32 cellular contexts compared by ENCODE assay signal in the genomic region with DNA sequence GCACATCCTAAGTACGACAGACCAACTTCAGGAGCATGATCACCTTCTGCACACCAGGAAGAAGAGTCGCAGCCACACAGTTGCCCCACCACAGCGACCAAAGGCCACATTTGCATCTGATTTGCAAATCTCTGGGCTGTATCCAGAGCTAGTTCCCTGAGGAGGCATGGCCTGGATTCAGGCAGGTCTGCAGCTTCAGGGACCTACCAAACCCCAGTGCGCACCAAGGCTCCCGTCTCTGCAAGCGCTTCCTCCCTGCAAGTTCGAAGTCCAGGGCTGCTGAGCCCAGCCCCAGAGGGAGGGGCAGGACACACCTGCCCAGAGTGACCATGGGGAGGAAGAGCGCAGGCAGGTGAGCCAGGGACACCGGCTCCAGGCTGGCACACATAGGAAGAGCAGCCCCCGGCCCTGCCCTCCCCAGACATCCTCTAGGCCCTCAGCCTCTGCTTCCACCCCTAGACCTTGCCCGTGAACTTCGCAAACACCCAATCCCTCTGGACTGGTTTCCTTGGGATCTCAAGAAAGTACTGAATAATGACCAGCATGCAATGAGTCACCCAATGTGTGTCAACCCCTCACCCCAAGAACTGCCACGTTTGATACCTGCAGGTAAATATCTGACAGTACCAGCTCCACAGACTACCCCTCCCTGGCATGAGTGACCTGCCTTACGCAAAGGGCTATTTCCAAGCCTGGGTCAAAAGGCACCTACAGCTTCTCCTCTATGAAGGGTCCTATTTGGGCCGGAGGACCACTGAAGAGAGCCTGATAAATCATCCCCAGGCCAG. TPM values are rescaled to one million over a fixed set of nuclear protein-coding genes. Genes with fewer than 3 reads are reported as not detected.
DNase-seq lines count a peak whose midpoint lies in the region; ATAC-seq and TF ChIP-seq lines count a peak whose summit lies in the region.
"Had no signal": no experiment of that assay in that cellular context is flagged by ENCODE, and none has a peak within 500 bp of the region (broad histone marks: within the 10 kb centered on the region; RNA-seq: fewer than 3 reads in every experiment).

No MANE protein-coding gene starts in this region.

- no peaks in the 10 kb centered on the region for H3K27me3 ChIP-seq in PC-3 (ENCODE audit: low read length)
- no peaks in the 10 kb centered on the region for H3K27me3 ChIP-seq in hepatocyte
- H3K27me3 ChIP-seq in neuronal stem cell (ENCODE audit: control insufficient read depth in 3 of 3, insufficient read depth in 3 of 3, low read depth in 1 of 3, low read length in 3 of 3): peaks cover 0 to 20% (median 0%) of the 10 kb centered on the region in 3 experiments
- H3K27me3 ChIP-seq: left lung, MG63, sigmoid colon, tibial artery had no signal

- H2BK5ac ChIP-seq in neuronal stem cell (ENCODE audit: low read length): no peak overlapping the region

- peak overlapping the region; percentile 48 for H2BK120ac ChIP-seq in neuronal stem cell (ENCODE audit: low read depth, low read length)

- H4K20me1 ChIP-seq in PC-3 (ENCODE audit: low read length): no peaks in the 10 kb centered on the region
- H4K20me1 ChIP-seq in hepatocyte (ENCODE audit: insufficient read depth, poor library complexity, severe bottlenecking): no peaks in the 10 kb centered on the region

- no peak overlapping the region for H3K14ac ChIP-seq in neuronal stem cell (ENCODE audit: low read length)

- BruUV-seq in PC-3 (replicated peaks; lab: Mats Ljungman, UMichigan): no TSS peak

- CTCF ChIA-PET in PC-3 (lab: Charles Lee): no interaction called here

- peak overlapping the region; percentile 48 for H2BK12ac ChIP-seq in neuronal stem cell (ENCODE audit: low read length)

- H3K4ac ChIP-seq in neuronal stem cell (ENCODE audit: low read length): no peak overlapping the region

- intact Hi-C loops in PC-3 (cut with micrococcal nuclease): loop anchor here (2.0 kb wide), 1 partner anchor 19 kb away; no protein-coding TSS in a partner anchor

- H4K91ac ChIP-seq in neuronal stem cell (ENCODE audit: low read depth, low read length, poor library complexity): no peak overlapping the region

- no peak overlapping the region for H3K9ac ChIP-seq in PC-3 (ENCODE audit: low read length)
- no peak overlapping the region for H3K9ac ChIP-seq in neuronal stem cell (ENCODE audit: low read depth, low read length, poor library complexity)

- POLR2A ChIA-PET in PC-3 (lab: Charles Lee; ENCODE audit: unreplicated experiment): no interaction called here

- H4K8ac ChIP-seq in neuronal stem cell (ENCODE audit: low read depth, low read length): no peak overlapping the region

- no peak overlapping the region for H2AFZ ChIP-seq in PC-3 (ENCODE audit: low read length)
- H2AFZ ChIP-seq in hepatocyte: no peak overlapping the region
- no peak overlapping the region for H2AFZ ChIP-seq in neuronal stem cell (ENCODE audit: low read length)

- H3K23ac ChIP-seq in neuronal stem cell (ENCODE audit: low read depth, low read length, poor library complexity): peak overlapping the region; percentile 32

- H3K79me2 ChIP-seq in PC-3 (ENCODE audit: low read length) (no peaks in the 10 kb centered on the region), hepatocyte (no peaks in the 10 kb centered on the region)

- peak; percentile 89 for DNase-seq in HT-29 (ENCODE audit: low spot score)
- DNase-seq in PC-3: peak; percentile 25
- DNase-seq in hepatocyte (ENCODE audit: low spot score): peak; percentile 80
- no peak for DNase-seq in neuronal stem cell (ENCODE audit: low spot score)
- no peak for DNase-seq in NCI-H1417 treated with DMSO at 0.1 percent for 48 hours (lab: John Stamatoyannopoulos, UW)
- no peak for DNase-seq in AG20443 (ENCODE audit: low spot score)
- no peak for DNase-seq in GM13976 (ENCODE audit: low spot score)
- DNase-seq: ACHN; activated CD4-positive, alpha-beta T cell treated with anti-CD3 and anti-CD28 coated beads for 48 hours; activated CD8-positive, alpha-beta memory T cell treated with anti-CD3 and anti-CD28 coated beads for 24 hours; activated naive CD4-positive, alpha-beta T cell treated with anti-CD3 and anti-CD28 coated beads, Interleukin-2, amount 50 U/mL, for 16 hours; activated T-cell treated with anti-CD3 and anti-CD28 coated beads for 4 hours; DMS79 treated with DMSO at 0.1 percent for 48 hours; effector memory CD4-positive, alpha-beta T cell; GDM1; GOT3; HFFc6; immature natural killer cell; left lung; mesenchymal stem cell; MG63; naive B cell; NCI-H1417; NCI-H2081; NCI-H2227 treated with DMSO at 0.1 percent for 48 hours; SIG-M5; sigmoid colon; stimulated activated CD4-positive, alpha-beta T cell treated with anti-CD3 and anti-CD28 coated beads, Interleukin-4, amount 100 ng/mL, for 1 hour; tibial artery had no signal

- TF ChIP-seq CTCF in PC-3 (conservative IDR thresholded peaks at IDR 0.05; ENCODE audit: low read depth, low read length): no peak
- no peak for TF ChIP-seq CTCF in hepatocyte (IDR thresholded peaks at IDR 0.05; ENCODE audit: poor library complexity)
- no peak for TF ChIP-seq CTCF in GM13976 (IDR thresholded peaks at IDR 0.05; ENCODE audit: borderline replicate concordance, control extremely low read depth, extremely low read depth, insufficient read depth, missing control alignments)

- ATAC-seq in PC-3: no peak
- ATAC-seq in GM18907 (IDR thresholded peaks at IDR 0.05; ENCODE audit: unreplicated experiment): no peak
- ATAC-seq: K562, left lung had no signal

- H3F3A ChIP-seq in PC-3 (ENCODE audit: low read length, unreplicated experiment): no peaks in the 10 kb centered on the region

- no peak overlapping the region for H3K18ac ChIP-seq in neuronal stem cell (ENCODE audit: low read length)

- peaks cover 6% of the 10 kb centered on the region for H3K79me1 ChIP-seq in neuronal stem cell (ENCODE audit: low read depth, low read length)

- H3K9me2 ChIP-seq in PC-3 (replicated peaks; ENCODE audit: low read length) (no peaks in the 10 kb centered on the region), hepatocyte (replicated peaks; ENCODE audit: insufficient read depth) (no peaks in the 10 kb centered on the region)

- H2AK5ac ChIP-seq in neuronal stem cell (ENCODE audit: low read depth, low read length): peak overlapping the region; percentile 35

- no peaks in the 10 kb centered on the region for H3K36me3 ChIP-seq in PC-3 (ENCODE audit: low read depth, low read length)
- no peaks in the 10 kb centered on the region for H3K36me3 ChIP-seq in hepatocyte (replicated peaks; ENCODE audit: insufficient read depth, low read depth)
- no peaks in the 10 kb centered on the region for H3K36me3 ChIP-seq in neuronal stem cell (replicated peaks in 1 of 2; ENCODE audit: control insufficient read depth in 2 of 2, insufficient read depth in 2 of 2, low read length in 2 of 2)
- H3K36me3 ChIP-seq: left lung, MG63, neutrophil had no signal

- H3K4me3 ChIP-seq in PC-3 (ENCODE audit: low read length) (no peak overlapping the region), hepatocyte (no peak overlapping the region), neuronal stem cell (ENCODE audit: low read length in 2 of 2) (no peak overlapping the region)
- H3K4me3 ChIP-seq: K562, left lung, MG63, sigmoid colon, tibial artery had no signal

- H3K27ac ChIP-seq in PC-3 (ENCODE audit: low read length) (no peak overlapping the region), hepatocyte (peak overlapping the region; percentile 88), neuronal stem cell (replicated peaks; ENCODE audit: low read length) (no peak overlapping the region)
- H3K27ac ChIP-seq: left lung, neutrophil, sigmoid colon, tibial artery had no signal

- no peak overlapping the region for H3K4me2 ChIP-seq in PC-3 (ENCODE audit: low read length)
- peak overlapping the region; percentile 62 for H3K4me2 ChIP-seq in hepatocyte
- H3K4me2 ChIP-seq in neuronal stem cell (ENCODE audit: insufficient read depth, low read length, poor library complexity, severe bottlenecking): no peak overlapping the region

- peak overlapping the region; percentile 16 for H2BK15ac ChIP-seq in neuronal stem cell (ENCODE audit: low read length)

- in situ Hi-C loops in GM13976 (cut with MboI; ENCODE audit: low sequenced_read_pairs, unreplicated experiment): no loop called here

- 60% methylated on average over 12 of the region's 15 CpGs for WGBS in hepatocyte (ENCODE audit: low lambda C conversion rate, missing lambda C conversion rate)
- WGBS in neuronal stem cell (ENCODE audit: extremely low coverage in 2 of 2, insufficient read length in 2 of 2, insufficient replicate concordance in 1 of 2), 2 donors: no CpG with 5 or more reads among the region's 15 CpGs

- H3K9me3 ChIP-seq in PC-3 (ENCODE audit: low read length) (no peaks in the 10 kb centered on the region), hepatocyte (ENCODE audit: low read depth) (no peaks in the 10 kb centered on the region), neuronal stem cell (replicated peaks in 1 of 2; ENCODE audit: control insufficient read depth in 2 of 2, insufficient read depth in 1 of 2, low read depth in 1 of 2, low read length in 2 of 2) (no peaks in the 10 kb centered on the region)
- H3K9me3 ChIP-seq: left lung, MG63, neutrophil, sigmoid colon, tibial artery had no signal

- peaks cover 32% of the 10 kb centered on the region for H3K4me1 ChIP-seq in PC-3 (ENCODE audit: insufficient read depth, low read length)
- H3K4me1 ChIP-seq in hepatocyte (ENCODE audit: insufficient read depth): peaks cover 26% of the 10 kb centered on the region
- peaks cover 16 to 21% of the 10 kb centered on the region in 2 donors for H3K4me1 ChIP-seq in neuronal stem cell (ENCODE audit: control insufficient read depth in 2 of 2, insufficient read depth in 1 of 2, low read depth in 1 of 2, low read length in 2 of 2)

RNA-seq across cellular contexts. Expression of a gene that starts 36.8 kb away (rescaled TPM):
- total RNA-seq in HT-29 (2014; rRNA removed; shearing (Covaris generic)): 28.6 and 39.0 TPM in 2 replicates
- total RNA-seq in PC-3 (2014; rRNA removed) (12.8 and 21.4 TPM in 2 replicates), hepatocyte (3.6 and 6.5 TPM in 2 replicates)
- 6.9 and 8.3 TPM in 2 replicates for polyA plus RNA-seq in hepatocyte
- polyA plus RNA-seq in neuronal stem cell (2013, experiment 1 of 2): 12.5 TPM
- polyA plus RNA-seq in neuronal stem cell (2013, experiment 2 of 2): 13.3 TPM

Comparison
In these comparisons a context has a peak if more than half of its experiments do, and no peak if none do; other contexts are left out.
1. DNase-seq: peak in HT-29 (single experiment), PC-3 (single experiment) and hepatocyte (single experiment); none in neuronal stem cell (single experiment), NCI-H1417 treated with DMSO at 0.1 percent for 48 hours (single experiment), AG20443 (single experiment) and GM13976 (single experiment).